ENCODE assay signal across 1 cellular context in genomic region chr5:37844004-37844403, GRCh38.
TF ChIP-seq lines count a peak whose summit lies in the region.

No MANE protein-coding gene starts in this region.

TF ChIP-seq in GM23338, 12 proteins besides CTCF, POLR2A, EP300 and RAD21 (continued from another document):
- no peak for TF ChIP-seq REST (IDR thresholded peaks at IDR 0.05; ENCODE audit: unreplicated experiment)
TF ChIP-seq in GM23338: peak in this region for 0.
